Comparison of ENCODE assay signal across 8 cellular contexts in genomic region chr10:133276435-133277201, GRCh38. TPM values are rescaled to one million over a fixed set of nuclear protein-coding genes. Genes with fewer than 3 reads are reported as not detected.
DNase-seq lines count a peak whose midpoint lies in the region; ATAC-seq, FAIRE-seq and TF ChIP-seq lines count a peak whose summit lies in the region.

Gene ADAM8, minus strand, starts transcription at chr10:133276868. Its CDS starts 51 bp downstream, at chr10:133276817.

- H4K20me1 ChIP-seq in K562 (replicated peaks; ENCODE audit: control insufficient read depth, insufficient read depth, low read length): no peaks in the 10 kb centered on the region

- H3K36me3 Mint-ChIP-seq in T-cell: no peaks in the 10 kb centered on the region

- BruUV-seq in K562 (replicated peaks; lab: Mats Ljungman, UMichigan): no TSS peak

- H3K27me3 ChIP-seq in K562 (ENCODE audit: control insufficient read depth in 2 of 2, insufficient read depth in 2 of 2, low read length in 2 of 2) (no peaks in the 10 kb centered on the region), lung (ENCODE audit: control insufficient read depth, insufficient read depth) (no peaks in the 10 kb centered on the region), subcutaneous abdominal adipose tissue (ENCODE audit: control insufficient read depth in 5 of 5, insufficient read depth in 4 of 5, low read length in 5 of 5) (peaks cover 12 to 33% (median 26%) of the 10 kb centered on the region in 5 donors)

- peaks cover 3% of the 10 kb centered on the region for H3K9me1 ChIP-seq in K562 (ENCODE audit: control insufficient read depth, insufficient read depth, low read length)

- TF ChIP-seq RAD21 in K562 (CRISPR knock-in tag; conservative IDR thresholded peaks at IDR 0.05 in 1 of 2, IDR thresholded peaks at IDR 0.05 in 1 of 2): no peak

- H3K27ac Mint-ChIP-seq in T-cell: peak within 1 kb of the TSS; percentile 96 to 99

- DNase-seq in T-cell (peak in 32 of 34 experiments; percentile 33 to 73 (median 54)), K562 (ENCODE audit: extremely low read depth in 1 of 4, low spot score in 3 of 4) (peak; percentile 37 to 78 (median 74)), lung (ENCODE audit: low spot score) (peak; percentile 54), COLO829 (ENCODE audit: low spot score) (no peak), middle frontal gyrus (ENCODE audit: extremely low spot score, low spot score) (no peak)

- no peaks in the 10 kb centered on the region for H3K27me3 Mint-ChIP-seq in T-cell

- peak within 1 kb of the TSS; percentile 82 to 89 (median 82) for H3K4me3 Mint-ChIP-seq in T-cell

- no peaks in the 10 kb centered on the region for H3K9me3 ChIP-seq in K562 (replicated peaks; ENCODE audit: control insufficient read depth, insufficient read depth, low read depth, low read length)
- no peaks in the 10 kb centered on the region for H3K9me3 ChIP-seq in lung (ENCODE audit: control insufficient read depth in 2 of 2, insufficient read depth in 1 of 2, low read length in 1 of 2)
- no peaks in the 10 kb centered on the region for H3K9me3 ChIP-seq in subcutaneous abdominal adipose tissue (ENCODE audit: control insufficient read depth in 5 of 5, low read length in 5 of 5)

- H3K9ac ChIP-seq in K562 (ENCODE audit: insufficient read depth in 1 of 2, low read depth in 2 of 2, low read length in 2 of 2) (peak within 1 kb of the TSS; percentile 46 to 84; a peak in 3 of 4 replicates), subcutaneous abdominal adipose tissue (ENCODE audit: low read length in 5 of 5) (no peak within 1 kb of the TSS)

- H3K4me1 Mint-ChIP-seq in T-cell: peaks cover 27 to 40% (median 40%) of the 10 kb centered on the region in 3 donors

- FAIRE-seq in K562 (lab: Jason Lieb, UNC): no peak

- H3K4me1 ChIP-seq in K562 (replicated peaks in 1 of 2; ENCODE audit: control insufficient read depth in 2 of 2, insufficient read depth in 2 of 2, low read length in 2 of 2): peaks cover 40 to 90% of the 10 kb centered on the region in 2 experiments
- H3K4me1 ChIP-seq in lung (ENCODE audit: control insufficient read depth in 2 of 2, insufficient read depth in 2 of 2, low read length in 2 of 2): peaks cover 0 to 9% of the 10 kb centered on the region in 2 donors
- peaks cover 0 to 34% (median 11%) of the 10 kb centered on the region in 5 donors for H3K4me1 ChIP-seq in subcutaneous abdominal adipose tissue (ENCODE audit: control insufficient read depth in 5 of 5, insufficient read depth in 5 of 5, low read length in 5 of 5)

- WGBS in K562 (ENCODE audit: insufficient coverage, low coverage, missing lambda C conversion rate): 61% methylated on average over 10 of the region's 63 CpGs
- WGBS in lung, 2 donors: 5 to 6% methylated on average over 44 to 63 of the region's 63 CpGs

- H2AFZ ChIP-seq in K562 (ENCODE audit: low read depth, low read length): 0 out of 2 replicates have a peak within 1 kb of the TSS, but pooled peaks have one; percentile 37

- intact Hi-C loops in K562 (cut with micrococcal nuclease): no loop called here

- peak; percentile 29 for ATAC-seq in GM18858 (IDR thresholded peaks at IDR 0.05; ENCODE audit: unreplicated experiment)
- peak; percentile 34 for ATAC-seq in HG02840 (IDR thresholded peaks at IDR 0.05; ENCODE audit: low FRiP score, unreplicated experiment)
- ATAC-seq in T-cell (replicated peaks in 1 of 4): peak; percentile 42 to 64 (median 58)
- ATAC-seq in K562: peak; percentile 38
- peak; percentile 28 for ATAC-seq in lung (ENCODE audit: insufficient read depth, low FRiP score)

- POLR2A ChIA-PET in T-cell (lab: Charles Lee) (interaction anchor here in 1 of 2 donors (1.2 to 2.2 kb wide), 3 partner anchors 12 to 31 kb away, joined by 3 to 11 read pairs (median 4); no protein-coding TSS in a partner anchor), K562 (lab: Yijun Ruan, JAX) (interaction anchor here (0.5 kb wide), 1 partner anchor 30 kb away, joined by 4 read pairs; no protein-coding TSS in a partner anchor)

- CTCF ChIA-PET in T-cell (lab: Charles Lee): interaction anchor here in 1 of 2 donors (0.6 kb wide), 1 partner anchor 53 kb away, joined by 3 read pairs; no protein-coding TSS in a partner anchor
- CTCF ChIA-PET in K562 (lab: Yijun Ruan, JAX; ENCODE audit: low intra/inter-chr PET ratio): no interaction called here

- no peak for TF ChIP-seq EP300 in K562 (IDR thresholded peaks at IDR 0.05; ENCODE audit: low read length)

- no peaks in the 10 kb centered on the region for H3K9me3 Mint-ChIP-seq in T-cell

- peak within 1 kb of the TSS; percentile 92 for H3K27ac ChIP-seq in K562 (ENCODE audit: extremely low read depth, low read depth, low read length)
- H3K27ac ChIP-seq in lung (ENCODE audit: low read depth in 1 of 2, low read length in 1 of 2): peak within 1 kb of the TSS in 1 of 2 donors; percentile 30
- no peak within 1 kb of the TSS for H3K27ac ChIP-seq in subcutaneous abdominal adipose tissue (ENCODE audit: low read depth, low read length)

- no peak for TF ChIP-seq POLR2A in K562 (conservative IDR thresholded peaks at IDR 0.05)

- TF ChIP-seq CTCF in K562 (IDR thresholded peaks at IDR 0.05 in 2 of 3, conservative IDR thresholded peaks at IDR 0.05 in 1 of 3; ENCODE audit: insufficient read depth in 2 of 3, low read depth in 1 of 3, low read length in 3 of 3) (no peak), lung (IDR thresholded peaks at IDR 0.05; ENCODE audit: control extremely low read depth, extremely low read depth) (no peak)

- H3K36me3 ChIP-seq in K562 (ENCODE audit: control insufficient read depth, insufficient read depth, low read length) (peaks cover 17% of the 10 kb centered on the region; the same call in 1 of the 3 replicates), lung (ENCODE audit: control insufficient read depth in 2 of 2, insufficient read depth in 2 of 2, low read length in 2 of 2) (peaks cover 0 to 36% of the 10 kb centered on the region in 2 donors), subcutaneous abdominal adipose tissue (ENCODE audit: control insufficient read depth in 5 of 5, insufficient read depth in 5 of 5, low read length in 5 of 5) (peaks cover 0 to 35% (median 30%) of the 10 kb centered on the region in 5 donors)

- in situ Hi-C loops in K562 (cut with MboI): no loop called here

- no peaks in the 10 kb centered on the region for H3K79me2 ChIP-seq in K562 (ENCODE audit: control insufficient read depth, insufficient read depth, low read length)

- H3K4me3 ChIP-seq in K562 (peak within 1 kb of the TSS; percentile 10; the same call in 1 of the 2 replicates), lung (peak within 1 kb of the TSS; percentile 18), subcutaneous abdominal adipose tissue (ENCODE audit: low read depth in 1 of 5, low read length in 5 of 5) (peak within 1 kb of the TSS in 3 of 5 donors; percentile 23 to 46 (median 41))

- H3K4me2 ChIP-seq in K562 (ENCODE audit: insufficient read depth, low read length): peak within 1 kb of the TSS; percentile 51

TF ChIP-seq in K562, 482 proteins besides CTCF, POLR2A, EP300 and RAD21 (continues in another document):
- TF ChIP-seq ZBTB33 (CRISPR knock-in tag; IDR thresholded peaks at IDR 0.05): peak; percentile 61; the same call in 1 of the 2 replicates
- TF ChIP-seq HMG20A (CRISPR knock-in tag; conservative IDR thresholded peaks at IDR 0.05): no peak

RNA-seq across cellular contexts. Expression of gene ADAM8, which starts in this region (rescaled TPM):
- total RNA-seq in T-cell: 100 to 1,000 TPM in 3 of 5 donors, 10 to 100 TPM in 2; 80.5 to 142 (median 107) TPM
- total RNA-seq in K562 (2011; cell fraction: chromatin; rRNA removed; ENCODE audit: low replicate concordance): 8.0 and 37.9 TPM in 2 replicates
- total RNA-seq in K562 (2011; cell fraction: nucleolus; rRNA removed): 34.7 and 35.9 TPM in 2 replicates
- 11.8 and 15.8 TPM in 2 replicates for total RNA-seq in K562 (2011; cell fraction: nucleoplasm; rRNA removed)
- total RNA-seq in K562 (2014; rRNA removed): 2.9 and 3.3 TPM in 2 replicates
- total RNA-seq in K562 (2014; rRNA removed; fragmentation: Illumina TruSeq; extraction: Trizol): 0.19 and 0.25 TPM in 2 replicates
- total RNA-seq in K562 (2015; rRNA removed; fragmentation: Illumina TruSeq; extraction: Trizol): 1.0 TPM in 2 replicates
- 6.1 and 7.0 TPM in 2 replicates for total RNA-seq in K562 (2021)
- 1.5 and 5.8 TPM in 2 replicates for polyA plus RNA-seq in K562 (2011; rRNA removed)
- 5.3 and 5.8 TPM in 2 replicates for polyA plus RNA-seq in K562 (2011; cell fraction: cytosol; rRNA removed)
- 42.9 and 49.0 TPM in 2 replicates for polyA plus RNA-seq in K562 (2011; cell fraction: nucleus; rRNA removed)
- polyA plus RNA-seq in K562 (2012): 4.0 and 16.8 TPM in 2 replicates
- 1.1 and 3.4 TPM in 2 replicates for polyA plus RNA-seq in K562 (2014; fragmentation: Illumina TruSeq; extraction: Trizol)
- polyA plus RNA-seq in K562 (2014; fragmentation: Nextera tagmentation; extraction: Ambion mirVana): under 1 TPM; 0.07 to 0.14 TPM
- polyA plus RNA-seq in K562 (2014; rRNA removed): 5.0 and 7.2 TPM in 2 replicates
- polyA minus RNA-seq in K562 (2011; rRNA and poly(A)+ RNA removed): 1.0 and 1.6 TPM in 2 replicates
- 3.1 and 5.6 TPM in 2 replicates for polyA minus RNA-seq in K562 (2011; cell fraction: cytosol; rRNA and poly(A)+ RNA removed)
- 14.7 and 18.5 TPM in 2 replicates for polyA minus RNA-seq in K562 (2011; cell fraction: nucleus; rRNA and poly(A)+ RNA removed)
- total RNA-seq in lung: 10 to 100 TPM; 21.7 to 33.0 TPM
- 10 to 100 TPM in 1 of 2 donors, 1 to 10 TPM in 1; 4.4 to 79.2 TPM for polyA plus RNA-seq in lung

Comparison
In these comparisons a context has a peak if more than half of its experiments do, and no peak if none do; other contexts are left out.
1. DNase-seq: peak in T-cell (32 of 34), K562 (4 of 4) and lung (single experiment); none in COLO829 (single experiment) and middle frontal gyrus (single experiment).
2. H3K9ac ChIP-seq: peak in K562 (2 of 2); none in subcutaneous abdominal adipose tissue (0 of 5).
3. Peak in every context shown above with its lines, with median percentiles within 50 percentile points of each other: ATAC-seq and H3K4me3 ChIP-seq.